In the genomic region with DNA sequence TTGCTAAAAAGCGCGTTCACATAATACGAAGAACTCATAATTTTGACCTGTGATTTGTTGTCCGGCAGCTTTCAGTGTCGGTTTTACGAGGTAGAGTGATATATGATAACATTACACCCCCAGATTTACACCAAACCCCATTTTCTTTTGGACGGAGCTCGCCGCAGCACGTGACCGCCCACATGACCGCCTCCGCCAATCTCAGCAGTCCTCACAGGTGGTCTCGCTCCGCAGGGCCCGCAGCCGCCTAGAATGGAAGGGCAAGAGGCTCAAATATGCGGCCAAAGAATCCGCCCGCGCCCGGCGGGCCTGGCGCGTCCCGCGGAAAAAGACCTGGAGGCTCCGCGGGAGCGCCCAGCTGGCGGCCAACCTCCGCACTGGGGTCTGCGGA, we compare ENCODE assay signal across 8 cellular contexts.
A peak's percentile ranks its signal among the peaks of the same experiment; 100 is the strongest.
DNase-seq lines count a peak whose midpoint lies in the region; TF ChIP-seq lines count a peak whose summit lies in the region.

Gene HOXA7 (minus strand): TSS at position 168 of the 391 bp plus-strand sequence. CDS start 130 bp downstream, at position 38.

- no peak within 1 kb of the TSS for H3K9ac ChIP-seq in duodenal mucosa (ENCODE audit: low read depth in 1 of 2, low read length in 2 of 2)

- peaks cover 50% of the 10 kb centered on the region for H3K4me1 Mint-ChIP-seq in nephron

- H3K9me3 Mint-ChIP-seq in nephron = no peaks in the 10 kb centered on the region

- peak within 1 kb of the TSS; percentile 97 to 100 (median 99) for H3K27ac Mint-ChIP-seq in nephron

- peaks cover 14 to 27% of the 10 kb centered on the region in 2 donors for H3K4me1 ChIP-seq in duodenal mucosa (ENCODE audit: control insufficient read depth in 1 of 2, insufficient read depth in 2 of 2, low read length in 2 of 2)

- DNase-seq in SKM-1 treated with dmso at 0.1 percent for 144 hours (lab: John Stamatoyannopoulos, UW; ENCODE audit: unreplicated experiment) = peak; percentile 48
- DNase-seq in SKM-1 (lab: John Stamatoyannopoulos, UW; ENCODE audit: unreplicated experiment) = no peak
- DNase-seq in NCI-H2227 treated with DMSO at 0.1 percent for 48 hours (lab: John Stamatoyannopoulos, UW) = peak; percentile 27
- no peak for DNase-seq in cerebellar nuclear complex (lab: John Stamatoyannopoulos, UW)
- no peak for DNase-seq in globus pallidus (ENCODE audit: low spot score)
- no peak for DNase-seq in kidney glomerular epithelial cell (lab: John Stamatoyannopoulos, UW)

- H3K36me3 Mint-ChIP-seq in nephron (ENCODE audit: low read depth) = peaks cover 18% of the 10 kb centered on the region

- no peaks in the 10 kb centered on the region for H3K36me3 ChIP-seq in duodenal mucosa (ENCODE audit: control insufficient read depth in 1 of 2, insufficient read depth in 2 of 2, low read length in 2 of 2)

- H3K27me3 Mint-ChIP-seq in nephron (ENCODE audit: low read depth) = peaks cover 4% of the 10 kb centered on the region

- H3K4me3 ChIP-seq in duodenal mucosa (ENCODE audit: low read depth in 1 of 2, low read length in 2 of 2) = peak within 1 kb of the TSS; percentile 22 to 28

- H3K27ac ChIP-seq in duodenal mucosa (ENCODE audit: low read depth, low read length) = peak within 1 kb of the TSS; percentile 56

- H3K9me3 ChIP-seq in duodenal mucosa (ENCODE audit: control insufficient read depth in 1 of 2, low read length in 2 of 2) = no peaks in the 10 kb centered on the region

- peaks cover 88 to 91% of the 10 kb centered on the region in 2 donors for H3K27me3 ChIP-seq in duodenal mucosa (ENCODE audit: control insufficient read depth in 1 of 2, insufficient read depth in 2 of 2, low read length in 2 of 2)

- TF ChIP-seq CTCF in nephron (IDR thresholded peaks at IDR 0.05; ENCODE audit: unreplicated experiment in 3 of 3) = no peak

- peak within 1 kb of the TSS; percentile 95 to 98 (median 96) for H3K4me3 Mint-ChIP-seq in nephron

Comparison
In these comparisons a context has a peak if more than half of its experiments do, and no peak if none do; other contexts are left out.
1. DNase-seq: peak in SKM-1 treated with dmso at 0.1 percent for 144 hours (single experiment) and NCI-H2227 treated with DMSO at 0.1 percent for 48 hours (single experiment); none in SKM-1 (single experiment), cerebellar nuclear complex (0 of 2), globus pallidus (single experiment) and kidney glomerular epithelial cell (single experiment).